8 cellular contexts compared by ENCODE assay signal in genomic region chr6:26003102-26003694, GRCh38. TPM values are rescaled to one million over a fixed set of nuclear protein-coding genes. Genes with fewer than 3 reads are reported as not detected.
DNase-seq lines count a peak whose midpoint lies in the region; ATAC-seq, FAIRE-seq and TF ChIP-seq lines count a peak whose summit lies in the region.

No MANE protein-coding gene starts in this region.

- H3K9me3 Mint-ChIP-seq in astrocyte (ENCODE audit: unreplicated experiment) = peaks cover 2% of the 10 kb centered on the region

- no peak overlapping the region for H3K27ac Mint-ChIP-seq in astrocyte (ENCODE audit: unreplicated experiment)

- H3K79me2 ChIP-seq in astrocyte (ENCODE audit: insufficient read depth, low read length) = no peaks in the 10 kb centered on the region

- DNase-seq in DMS153 treated with DMSO at 0.1 percent for 48 hours (lab: John Stamatoyannopoulos, UW; ENCODE audit: unreplicated experiment) (peak; percentile 30), HS-27A (ENCODE audit: low read depth) (peak; percentile 27), SHP77 (lab: John Stamatoyannopoulos, UW) (peak; percentile 24 to 29), astrocyte (ENCODE audit: low read depth) (peak; percentile 14), hippocampal formation (lab: John Stamatoyannopoulos, UW) (peak; percentile 7 to 18), NCI-H1048 (lab: John Stamatoyannopoulos, UW) (no peak)
- peak in 2 of 3 donors; percentile 35 to 45 for DNase-seq in stimulated activated CD4-positive, alpha-beta T cell treated with anti-CD3 and anti-CD28 coated beads, Interleukin-12 subunit alpha, Interleukin-12 subunit beta, amount 100 ng/mL, for 48 hours (ENCODE audit: low read depth in 2 of 3, low spot score in 1 of 3)

- no peak for FAIRE-seq in astrocyte (lab: Jason Lieb, UNC)

- H4K20me1 ChIP-seq in astrocyte (ENCODE audit: insufficient read depth, low read length) = no peaks in the 10 kb centered on the region

- H3K27me3 Mint-ChIP-seq in astrocyte (ENCODE audit: low read depth, unreplicated experiment) = peaks cover 2% of the 10 kb centered on the region

- H3K36me3 Mint-ChIP-seq in astrocyte (ENCODE audit: low read depth, unreplicated experiment) = peaks cover 4% of the 10 kb centered on the region

- no peak overlapping the region for H3K4me3 ChIP-seq in astrocyte (ENCODE audit: insufficient read depth, low read depth, low read length)

- no peak overlapping the region for H3K9ac ChIP-seq in astrocyte (ENCODE audit: low read length)

- no peaks in the 10 kb centered on the region for H3K9me3 ChIP-seq in astrocyte (ENCODE audit: insufficient read depth, low read depth, low read length)

- no peaks in the 10 kb centered on the region for H3K4me1 ChIP-seq in astrocyte (ENCODE audit: insufficient read depth, low read length)

- no peak overlapping the region for H3K4me3 Mint-ChIP-seq in astrocyte (ENCODE audit: unreplicated experiment)

- no peak overlapping the region for H3K27ac ChIP-seq in astrocyte (ENCODE audit: low read depth, low read length)

- no peak for ATAC-seq in HG03135 (IDR thresholded peaks at IDR 0.05; ENCODE audit: unreplicated experiment)

- no peaks in the 10 kb centered on the region for H3K27me3 ChIP-seq in astrocyte (ENCODE audit: insufficient read depth, low read length)

- peaks cover 8% of the 10 kb centered on the region for H3K4me1 Mint-ChIP-seq in astrocyte (ENCODE audit: low read depth, unreplicated experiment)

- no peak overlapping the region for H3K4me2 ChIP-seq in astrocyte (ENCODE audit: low read length)

- no peaks in the 10 kb centered on the region for H3K36me3 ChIP-seq in astrocyte (ENCODE audit: insufficient read depth, low read length)

- no peak overlapping the region for H2AFZ ChIP-seq in astrocyte (ENCODE audit: low read depth, low read length)

- peak; percentile 76 for TF ChIP-seq CTCF in astrocyte (IDR thresholded peaks at IDR 0.05; ENCODE audit: insufficient read depth, low read depth, low read length)

RNA-seq across cellular contexts. Expression of gene TRIM38, which starts 40.6 kb away (rescaled TPM):
- total RNA-seq in astrocyte = 6.8 and 8.4 TPM in 2 replicates
